In the genomic region with DNA sequence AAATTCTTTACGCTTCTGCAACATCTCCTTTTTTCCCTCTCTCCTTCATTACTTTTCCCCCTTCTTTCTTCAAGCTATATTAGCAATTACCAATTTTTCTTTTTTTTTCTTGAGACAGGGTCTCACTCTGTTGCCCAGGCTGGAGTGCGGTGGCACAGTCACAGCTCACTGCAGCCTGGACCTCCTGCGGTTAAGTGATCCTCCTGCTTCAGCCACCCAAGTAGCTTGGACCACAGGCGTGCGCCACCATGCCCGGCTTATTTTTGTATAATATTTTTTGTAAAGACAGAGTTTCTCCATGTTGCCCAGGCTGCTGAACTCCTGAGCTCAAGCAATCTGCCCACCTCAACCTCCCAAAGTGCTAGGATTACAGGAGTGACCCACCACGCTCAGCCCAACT, we compare ENCODE assay signal across 15 cellular contexts.
DNase-seq lines count a peak whose midpoint lies in the region; TF ChIP-seq lines count a peak whose summit lies in the region.
"Had no signal": no experiment of that assay in that cellular context is flagged by ENCODE, and none has a peak within 500 bp of the region (broad histone marks: within the 10 kb centered on the region; RNA-seq: fewer than 3 reads in every experiment).

No MANE protein-coding gene starts in this region.

- TF ChIP-seq EP300 in esophagus muscularis mucosa (IDR thresholded peaks at IDR 0.05) = no peak

- no peaks in the 10 kb centered on the region for H3K9me3 Mint-ChIP-seq in nephron progenitor cell
- no peaks in the 10 kb centered on the region for H3K9me3 Mint-ChIP-seq in mesothelial cell of epicardium
- H3K9me3 Mint-ChIP-seq: CD4-positive, alpha-beta memory T cell; GM23338 had no signal

- peaks cover 0 to 33% (median 22%) of the 10 kb centered on the region in 4 donors for H3K4me1 ChIP-seq in esophagus muscularis mucosa
- H3K4me1 ChIP-seq in stomach smooth muscle (ENCODE audit: control insufficient read depth, insufficient read depth, low read length) = no peaks in the 10 kb centered on the region

- H3K9me3 ChIP-seq in esophagus muscularis mucosa (no peaks in the 10 kb centered on the region), stomach smooth muscle (ENCODE audit: control insufficient read depth in 2 of 2, low read length in 2 of 2) (no peaks in the 10 kb centered on the region)

- intact Hi-C loops in esophagus muscularis mucosa (cut with DNase I) = no loop called here

- peak overlapping the region; percentile 86 for H3K27ac ChIP-seq in VCaP
- H3K27ac ChIP-seq in esophagus muscularis mucosa (replicated peaks in 1 of 4) = peak overlapping the region; percentile 45 to 51 (median 46)
- peak overlapping the region; percentile 38 for H3K27ac ChIP-seq in stomach smooth muscle (ENCODE audit: low read length)
- H3K27ac ChIP-seq: C4-2B had no signal

- H3K4me3 Mint-ChIP-seq in nephron progenitor cell (no peak overlapping the region), mesothelial cell of epicardium (no peak overlapping the region)
- H3K4me3 Mint-ChIP-seq: B cell; CD4-positive, alpha-beta memory T cell; GM23338 had no signal

- H3K4me3 ChIP-seq in esophagus muscularis mucosa = no peak overlapping the region
- H3K4me3 ChIP-seq in stomach smooth muscle (ENCODE audit: low read length in 2 of 2) = no peak overlapping the region
- H3K4me3 ChIP-seq: GM23338 had no signal

- peak overlapping the region; percentile 33 for H3K27ac Mint-ChIP-seq in nephron progenitor cell
- H3K27ac Mint-ChIP-seq in mesothelial cell of epicardium = no peak overlapping the region
- H3K27ac Mint-ChIP-seq: B cell, GM23338 had no signal

- TF ChIP-seq POLR2A in esophagus muscularis mucosa (IDR thresholded peaks at IDR 0.05; ENCODE audit: low read depth) = no peak

- H3K27me3 Mint-ChIP-seq in nephron progenitor cell (ENCODE audit: low read depth, poor library complexity) (no peaks in the 10 kb centered on the region), mesothelial cell of epicardium (ENCODE audit: low read depth) (no peaks in the 10 kb centered on the region)
- H3K27me3 Mint-ChIP-seq: B cell; CD4-positive, alpha-beta memory T cell had no signal

- TF ChIP-seq CTCF in VCaP (conservative IDR thresholded peaks at IDR 0.05) = no peak
- TF ChIP-seq CTCF in esophagus muscularis mucosa (IDR thresholded peaks at IDR 0.05) = no peak
- no peak for TF ChIP-seq CTCF in nephron progenitor cell (IDR thresholded peaks at IDR 0.05)
- no peak for TF ChIP-seq CTCF in mesothelial cell of epicardium (IDR thresholded peaks at IDR 0.05; ENCODE audit: unreplicated experiment)

- no peaks in the 10 kb centered on the region for H3K27me3 ChIP-seq in esophagus muscularis mucosa
- no peaks in the 10 kb centered on the region for H3K27me3 ChIP-seq in stomach smooth muscle (ENCODE audit: control insufficient read depth in 1 of 2, insufficient read depth in 2 of 2, low read length in 2 of 2)

- DNase-seq in esophagus muscularis mucosa (ENCODE audit: extremely low spot score) (no peak), nephron progenitor cell (no peak), MV-4-11 (lab: John Stamatoyannopoulos, UW) (no peak), mesothelial cell of epicardium (ENCODE audit: low spot score in 2 of 2, unreplicated experiment in 2 of 2) (no peak), NCI-H748 treated with DMSO at 0.1 percent for 48 hours (lab: John Stamatoyannopoulos, UW) (no peak)
- DNase-seq: CD4-positive, alpha-beta memory T cell; DMS153; DMS79 treated with DMSO at 0.1 percent for 48 hours; EL; H7 had no signal

- H3K4me1 Mint-ChIP-seq in nephron progenitor cell = peaks cover 18% of the 10 kb centered on the region
- H3K4me1 Mint-ChIP-seq in mesothelial cell of epicardium = peaks cover 2% of the 10 kb centered on the region
- H3K4me1 Mint-ChIP-seq: B cell, GM23338 had no signal

- H3K36me3 Mint-ChIP-seq in nephron progenitor cell (ENCODE audit: low read depth) = peaks cover 58% of the 10 kb centered on the region
- peaks cover 43% of the 10 kb centered on the region for H3K36me3 Mint-ChIP-seq in mesothelial cell of epicardium

- peaks cover 24 to 75% (median 43%) of the 10 kb centered on the region in 4 donors for H3K36me3 ChIP-seq in esophagus muscularis mucosa
- peaks cover 21 to 23% of the 10 kb centered on the region in 2 donors for H3K36me3 ChIP-seq in stomach smooth muscle (ENCODE audit: control insufficient read depth in 2 of 2, insufficient read depth in 2 of 2, low read length in 2 of 2)

- no peak overlapping the region for H3K9ac ChIP-seq in stomach smooth muscle (ENCODE audit: low read length in 2 of 2)

- WGBS in esophagus muscularis mucosa = 94% methylated on average over 7 of the region's 7 CpGs
